In genomic region chr3:28109829-28110228, GRCh38 we compare ENCODE assay signal across 26 cellular contexts.
"Had no signal": no experiment of that assay in that cellular context is flagged by ENCODE, and none has a peak within 500 bp of the region (broad histone marks: within the 10 kb centered on the region; RNA-seq: fewer than 3 reads in every experiment).

No MANE protein-coding gene starts in this region.

- H3K4me1 ChIP-seq: breast epithelium, gastrocnemius medialis, testis, transverse colon had no signal

- ATAC-seq: activated CD8-positive, alpha-beta T cell treated with anti-CD3 and anti-CD28 coated beads for 36 hours; activated naive CD8-positive, alpha-beta T cell treated with anti-CD3 and anti-CD28 coated beads, Interleukin-2, amount 50 U/mL, for 24 hours; activated T-cell treated with anti-CD3 and anti-CD28 coated beads, Interleukin-2, amount 50 U/mL, for 4 hours; activated T-helper 17 cell treated with anti-CD3 and anti-CD28 coated beads, Interleukin-2, amount 50 U/mL, for 72 hours; gastrocnemius medialis; sciatic nerve; stimulated activated naive CD8-positive, alpha-beta T cell treated with anti-CD3 and anti-CD28 coated beads, Interleukin-15, Interleukin-2, amounts not matched to agents 100 U/mL and 50 U/mL, for 24 hours had no signal

- H3K36me3 ChIP-seq: breast epithelium, gastrocnemius medialis, neutrophil, transverse colon, WERI-Rb-1 had no signal

- H3K4me3 ChIP-seq: breast epithelium, gastrocnemius medialis, skin epidermis, testis, transverse colon had no signal

- H3K27me3 ChIP-seq: breast epithelium, gastrocnemius medialis, neutrophil, testis, transverse colon had no signal

- DNase-seq: activated CD4-positive, alpha-beta T cell treated with anti-CD3 and anti-CD28 coated beads, Interleukin-2, amount 50 U/mL, for 1 hour; activated CD8-positive, alpha-beta T cell treated with anti-CD3 and anti-CD28 coated beads for 36 hours; activated gamma-delta T cell treated with Interleukin-2 at 50 U/mL for 16 hours; activated naive CD8-positive, alpha-beta T cell treated with anti-CD3 and anti-CD28 coated beads, Interleukin-2, amount 50 U/mL, for 24 hours; activated T-cell treated with anti-CD3 and anti-CD28 coated beads, Interleukin-2, amount 50 U/mL, for 4 hours; amygdala; endodermal cell; gastrocnemius medialis; glutamatergic neuron; islet precursor cell; mammary epithelial cell; naive B cell; nephron progenitor cell; stimulated activated CD4-positive, alpha-beta T cell treated with anti-CD3 and anti-CD28 coated beads, Interleukin-12 subunit alpha, Interleukin-12 subunit beta, amount 100 ng/mL, for 4 hours; stimulated activated CD4-positive, alpha-beta T cell treated with anti-CD3 and anti-CD28 coated beads, Interleukin-4, amount 100 ng/mL, for 1 hour; stimulated activated naive CD8-positive, alpha-beta T cell treated with anti-CD3 and anti-CD28 coated beads, Interleukin-15, Interleukin-2, amounts not matched to agents 100 U/mL and 50 U/mL, for 24 hours; T-helper 9 cell; testis; transverse colon; WERI-Rb-1 had no signal

- H3K9me3 ChIP-seq: breast epithelium, gastrocnemius medialis, neutrophil, testis had no signal

- FAIRE-seq: TTC549 had no signal

- H3K27ac ChIP-seq: breast epithelium, gastrocnemius medialis, neutrophil, skin epidermis, testis, transverse colon, WERI-Rb-1 had no signal
